In the genomic region with DNA sequence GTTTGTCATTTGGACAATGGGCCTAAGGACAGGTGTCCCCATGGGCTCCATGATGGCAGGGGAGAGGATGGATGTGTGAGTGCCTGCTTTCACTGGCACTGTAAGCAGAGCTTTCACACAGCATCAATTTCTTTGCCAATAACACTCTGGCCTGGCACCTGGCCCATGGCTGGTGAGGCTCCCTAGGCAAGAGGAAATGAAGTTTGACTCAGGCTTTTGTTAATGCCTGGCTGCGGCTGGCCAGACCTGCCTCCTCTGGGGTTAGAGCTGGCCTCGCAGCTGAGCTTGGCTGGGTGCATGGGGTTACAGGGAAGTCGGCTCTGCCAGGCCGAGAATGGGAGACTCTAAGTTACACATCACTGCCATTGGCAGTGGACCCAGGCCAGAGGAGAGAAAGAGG, we compare ENCODE assay signal across 15 cellular contexts. TPM values are rescaled to one million over a fixed set of nuclear protein-coding genes. Genes with fewer than 3 reads are reported as not detected.
DNase-seq lines count a peak whose midpoint lies in the region; ATAC-seq and TF ChIP-seq lines count a peak whose summit lies in the region.
"Had no signal": no experiment of that assay in that cellular context is flagged by ENCODE, and none has a peak within 500 bp of the region (broad histone marks: within the 10 kb centered on the region; RNA-seq: fewer than 3 reads in every experiment).

No MANE protein-coding gene starts in this region.

- peak; percentile 1 for DNase-seq in DMS79 (lab: John Stamatoyannopoulos, UW)
- peak; percentile 43 for DNase-seq in NCI-H1694 (lab: John Stamatoyannopoulos, UW)
- peak; percentile 29 to 71 (median 54) for DNase-seq in body of pancreas
- DNase-seq in occipital lobe (lab: John Stamatoyannopoulos, UW) = peak; percentile 41
- no peak for DNase-seq in activated CD8-positive, alpha-beta memory T cell treated with anti-CD3 and anti-CD28 coated beads, Interleukin-2, amount 50 U/mL, for 48 hours
- DNase-seq in SKM-1 (lab: John Stamatoyannopoulos, UW; ENCODE audit: unreplicated experiment) = no peak
- DNase-seq: activated naive CD4-positive, alpha-beta T cell treated with anti-CD3 and anti-CD28 coated beads, Interleukin-2, amount 50 U/mL, for 16 hours; foreskin melanocyte; NCI-H1930; T-helper 1 cell; testis had no signal

- ATAC-seq in body of pancreas (no peak), HG02840 (IDR thresholded peaks at IDR 0.05; ENCODE audit: low FRiP score, unreplicated experiment) (no peak)
- ATAC-seq: activated CD4-positive, CD25-positive, alpha-beta regulatory T cell treated with anti-CD3 and anti-CD28 coated beads, Interleukin-2, amount 50 U/mL, for 24 hours had no signal

- H3K27ac ChIP-seq in body of pancreas = no peak overlapping the region
- H3K27ac ChIP-seq: BLaER1 treated with 17β-estradiol and CSF1 and Interleukin-3, amounts not matched to agents 10 nM and 100 nM; cardiac muscle cell; testis had no signal

- H3K36me3 ChIP-seq in body of pancreas (replicated peaks in 1 of 2; ENCODE audit: insufficient read depth in 1 of 2, low read depth in 2 of 2) = no peaks in the 10 kb centered on the region
- H3K36me3 ChIP-seq: BLaER1 treated with 17β-estradiol and CSF1 and Interleukin-3, amounts not matched to agents 10 nM and 100 nM; cardiac muscle cell had no signal

- TF ChIP-seq CTCF in body of pancreas (IDR thresholded peaks at IDR 0.05) = no peak

- no peak overlapping the region for H3K4me3 ChIP-seq in body of pancreas
- H3K4me3 ChIP-seq: BLaER1 treated with 17β-estradiol and CSF1 and Interleukin-3, amounts not matched to agents 10 nM and 100 nM; cardiac muscle cell; testis had no signal

- intact Hi-C loops in body of pancreas (cut with DNase I) = no loop called here

- no peaks in the 10 kb centered on the region for H3K4me1 ChIP-seq in body of pancreas
- H3K4me1 ChIP-seq: testis had no signal

- no peak for TF ChIP-seq POLR2A in body of pancreas (IDR thresholded peaks at IDR 0.05)

- WGBS in body of pancreas, 2 donors = 19 to 35% methylated on average over 3 to 4 of the region's 4 CpGs

- no peaks in the 10 kb centered on the region for H3K9me3 ChIP-seq in body of pancreas
- H3K9me3 ChIP-seq: BLaER1 treated with 17β-estradiol and CSF1 and Interleukin-3, amounts not matched to agents 10 nM and 100 nM; testis had no signal

- H3K27me3 ChIP-seq in body of pancreas = no peaks in the 10 kb centered on the region
- H3K27me3 ChIP-seq: BLaER1 treated with 17β-estradiol and CSF1 and Interleukin-3, amounts not matched to agents 10 nM and 100 nM; cardiac muscle cell; testis had no signal

RNA-seq across cellular contexts. Expression of gene SEZ6L, which starts 29.9 kb away (rescaled TPM):
- total RNA-seq in body of pancreas = under 1 TPM; 0.33 to 0.52 TPM
- 91.7 TPM for total RNA-seq in occipital lobe

Comparison
In these comparisons a context has a peak if more than half of its experiments do, and no peak if none do; other contexts are left out.
1. DNase-seq: peak in DMS79 (single experiment), NCI-H1694 (single experiment), body of pancreas (4 of 4) and occipital lobe (single experiment); none in activated CD8-positive, alpha-beta memory T cell treated with anti-CD3 and anti-CD28 coated beads, Interleukin-2, amount 50 U/mL, for 48 hours (single experiment) and SKM-1 (single experiment).
2. RNA of gene SEZ6L, which starts 29.9 kb away (total RNA-seq): 91.7 TPM in occipital lobe (single experiment); 0.33 to 0.52 TPM in body of pancreas; every median in the first group is over 10 times any median in the second.